ENCODE assay signal across 11 cellular contexts in genomic region chr19:35596366-35596999, GRCh38. TPM values are rescaled to one million over a fixed set of nuclear protein-coding genes. Genes with fewer than 3 reads are reported as not detected.
DNase-seq lines count a peak whose midpoint lies in the region; ATAC-seq and TF ChIP-seq lines count a peak whose summit lies in the region.
"Had no signal": no experiment of that assay in that cellular context is flagged by ENCODE, and none has a peak within 500 bp of the region (broad histone marks: within the 10 kb centered on the region; RNA-seq: fewer than 3 reads in every experiment).

No MANE protein-coding gene starts in this region.

- H3K4me1 Mint-ChIP-seq in activated CD4-positive, alpha-beta T cell treated with anti-CD3 and anti-CD28 coated beads, Interleukin-2, amount 10 ng/mL, durations not matched to agents 7 days and 5 days: peaks cover 10% of the 10 kb centered on the region
- H3K4me1 Mint-ChIP-seq in nephron progenitor cell: no peaks in the 10 kb centered on the region

- no peak for TF ChIP-seq CTCF in nephron progenitor cell (IDR thresholded peaks at IDR 0.05)

- H3K27ac Mint-ChIP-seq in activated CD4-positive, alpha-beta T cell treated with anti-CD3 and anti-CD28 coated beads, Interleukin-2, amount 10 ng/mL, durations not matched to agents 7 days and 5 days: no peak overlapping the region
- H3K27ac Mint-ChIP-seq in nephron progenitor cell: peak overlapping the region; percentile 14

- H3K27me3 ChIP-seq in H7 (ENCODE audit: control insufficient read depth, insufficient read depth, low read length) (peaks cover 4% of the 10 kb centered on the region), right cardiac atrium (ENCODE audit: control insufficient read depth, insufficient read depth) (no peaks in the 10 kb centered on the region)
- H3K27me3 ChIP-seq: BLaER1 treated with 17β-estradiol and CSF1 and Interleukin-3, amounts not matched to agents 10 nM and 100 nM had no signal

- H3K36me3 ChIP-seq in H7 (replicated peaks; ENCODE audit: control insufficient read depth, insufficient read depth, low read length): no peaks in the 10 kb centered on the region
- H3K36me3 ChIP-seq: BLaER1 treated with 17β-estradiol and CSF1 and Interleukin-3, amounts not matched to agents 10 nM and 100 nM had no signal

- ATAC-seq in SK-N-SH treated with all-trans-retinoic acid at 6 μM for 48 hours (peak; percentile 65), right cardiac atrium (no peak)
- ATAC-seq: Right ventricle myocardium inferior had no signal

- intact Hi-C loops in right cardiac atrium (cut with DNase I): no loop called here

- H3K4me1 ChIP-seq in right cardiac atrium (ENCODE audit: control insufficient read depth, insufficient read depth, low read length): no peaks in the 10 kb centered on the region

- H3K27ac ChIP-seq in right cardiac atrium (ENCODE audit: low read length): no peak overlapping the region
- H3K27ac ChIP-seq: BLaER1 treated with 17β-estradiol and CSF1 and Interleukin-3, amounts not matched to agents 10 nM and 100 nM had no signal

- H3K9me3 ChIP-seq in right cardiac atrium (ENCODE audit: control insufficient read depth, low read length): no peaks in the 10 kb centered on the region
- H3K9me3 ChIP-seq: BLaER1 treated with 17β-estradiol and CSF1 and Interleukin-3, amounts not matched to agents 10 nM and 100 nM had no signal

- CTCF ChIA-PET in activated CD4-positive, alpha-beta T cell treated with anti-CD3 and anti-CD28 coated beads, Interleukin-2, amount 10 ng/mL, durations not matched to agents 7 days and 5 days (lab: Charles Lee): interaction anchor here (0.6 to 2.7 kb wide), 6 partner anchors 9 to 784 kb away, joined by 3 to 12 read pairs (median 4); no protein-coding TSS in a partner anchor

- no peaks in the 10 kb centered on the region for H3K9me3 Mint-ChIP-seq in activated CD4-positive, alpha-beta T cell treated with anti-CD3 and anti-CD28 coated beads, Interleukin-2, amount 10 ng/mL, durations not matched to agents 7 days and 5 days
- no peaks in the 10 kb centered on the region for H3K9me3 Mint-ChIP-seq in nephron progenitor cell

- 58% methylated on average over 4 of the region's 4 CpGs for WGBS in right cardiac atrium

- H3K4me3 ChIP-seq in H7 (ENCODE audit: insufficient read depth, low read depth, low read length): no peak overlapping the region
- no peak overlapping the region for H3K4me3 ChIP-seq in right cardiac atrium (ENCODE audit: low read length)
- H3K4me3 ChIP-seq: BLaER1 treated with 17β-estradiol and CSF1 and Interleukin-3, amounts not matched to agents 10 nM and 100 nM had no signal

- peak; percentile 22 for DNase-seq in activated CD4-positive, alpha-beta T cell treated with anti-CD3 and anti-CD28 coated beads, Interleukin-2, amount 10 ng/mL, durations not matched to agents 7 days and 5 days
- DNase-seq in activated CD4-positive, alpha-beta T cell treated with anti-CD3 and anti-CD28 coated beads for 4 hours: no peak
- DNase-seq in H7 (peak; percentile 75), nephron progenitor cell (no peak), GOT3 (lab: John Stamatoyannopoulos, UW) (no peak), right cardiac atrium (no peak), NCI-H69 (lab: John Stamatoyannopoulos, UW) (no peak)

- peaks cover 4% of the 10 kb centered on the region for H3K27me3 Mint-ChIP-seq in activated CD4-positive, alpha-beta T cell treated with anti-CD3 and anti-CD28 coated beads, Interleukin-2, amount 10 ng/mL, durations not matched to agents 7 days and 5 days
- H3K27me3 Mint-ChIP-seq in nephron progenitor cell (ENCODE audit: low read depth, poor library complexity): peaks cover 39% of the 10 kb centered on the region

- H3K36me3 Mint-ChIP-seq in activated CD4-positive, alpha-beta T cell treated with anti-CD3 and anti-CD28 coated beads, Interleukin-2, amount 10 ng/mL, durations not matched to agents 7 days and 5 days (ENCODE audit: low read depth): no peaks in the 10 kb centered on the region
- no peaks in the 10 kb centered on the region for H3K36me3 Mint-ChIP-seq in nephron progenitor cell (ENCODE audit: low read depth)

- H3K4me3 Mint-ChIP-seq in activated CD4-positive, alpha-beta T cell treated with anti-CD3 and anti-CD28 coated beads, Interleukin-2, amount 10 ng/mL, durations not matched to agents 7 days and 5 days: no peak overlapping the region
- H3K4me3 Mint-ChIP-seq in nephron progenitor cell: no peak overlapping the region

- POLR2A ChIA-PET in activated CD4-positive, alpha-beta T cell treated with anti-CD3 and anti-CD28 coated beads, Interleukin-2, amount 10 ng/mL, durations not matched to agents 7 days and 5 days (lab: Charles Lee): no interaction called here

TF ChIP-seq in SK-N-SH treated with all-trans-retinoic acid at 6 μM for 48 hours, 23 proteins besides CTCF, POLR2A, EP300 and RAD21 (continues in another document):
- TF ChIP-seq TOX (CRISPR knock-in tag; IDR thresholded peaks at IDR 0.05; ENCODE audit: borderline replicate concordance) (no peak), CREB5 (CRISPR knock-in tag; IDR thresholded peaks at IDR 0.05; ENCODE audit: low read depth) (no peak), RARB (CRISPR knock-in tag; IDR thresholded peaks at IDR 0.05) (no peak), ZC3H10 (CRISPR knock-in tag; IDR thresholded peaks at IDR 0.05) (no peak), ZNF70 (CRISPR knock-in tag; IDR thresholded peaks at IDR 0.05) (no peak), BACH2 (CRISPR knock-in tag; IDR thresholded peaks at IDR 0.05; ENCODE audit: borderline replicate concordance) (no peak), ZNF565 (CRISPR knock-in tag; conservative IDR thresholded peaks at IDR 0.05; ENCODE audit: low read depth) (no peak), CSRNP3 (CRISPR knock-in tag; IDR thresholded peaks at IDR 0.05) (no peak)

RNA-seq across cellular contexts. Expression of gene PMIS2, which starts 10.5 kb away (rescaled TPM):
- not detected for total RNA-seq in activated CD4-positive, alpha-beta T cell treated with anti-CD3 and anti-CD28 coated beads, Interleukin-2, amount 10 ng/mL, durations not matched to agents 7 days and 5 days
- total RNA-seq in H7 (2014; rRNA removed; shearing (Covaris generic)): not detected in 2 replicates
- total RNA-seq in right cardiac atrium: not detected
- polyA plus RNA-seq in right cardiac atrium: not detected
- total RNA-seq: astrocyte, Right ventricle myocardium inferior had no signal

RNA-seq across cellular contexts. Expression of gene HAUS5, which starts 16.1 kb away (rescaled TPM):
- 10 to 100 TPM; 52.2 to 57.9 TPM for total RNA-seq in activated CD4-positive, alpha-beta T cell treated with anti-CD3 and anti-CD28 coated beads, Interleukin-2, amount 10 ng/mL, durations not matched to agents 7 days and 5 days
- total RNA-seq in H7 (2014; rRNA removed; shearing (Covaris generic)): 25.6 and 27.4 TPM in 2 replicates
- 1 to 10 TPM; 3.1 to 5.6 (median 4.8) TPM for total RNA-seq in right cardiac atrium
- polyA plus RNA-seq in right cardiac atrium: 4.5 TPM

RNA-seq across cellular contexts. Expression of gene RBM42, which starts 32.4 kb away (rescaled TPM):
- 100 to 1,000 TPM; 100 to 112 TPM for total RNA-seq in activated CD4-positive, alpha-beta T cell treated with anti-CD3 and anti-CD28 coated beads, Interleukin-2, amount 10 ng/mL, durations not matched to agents 7 days and 5 days
- total RNA-seq in H7 (2014; rRNA removed; shearing (Covaris generic)): 75.0 and 81.4 TPM in 2 replicates
- 10 to 100 TPM; 52.0 to 57.9 (median 54.2) TPM for total RNA-seq in right cardiac atrium
- 50.9 TPM for polyA plus RNA-seq in right cardiac atrium

RNA-seq across cellular contexts. Expression of gene ATP4A, which starts 33.0 kb away (rescaled TPM):
- total RNA-seq in activated CD4-positive, alpha-beta T cell treated with anti-CD3 and anti-CD28 coated beads, Interleukin-2, amount 10 ng/mL, durations not matched to agents 7 days and 5 days: not detected
- 0.21 TPM in 1 of 2 replicates, not detected in the other for total RNA-seq in H7 (2014; rRNA removed; shearing (Covaris generic))
- total RNA-seq in right cardiac atrium: not detected
- polyA plus RNA-seq in right cardiac atrium: not detected
- total RNA-seq: astrocyte, Right ventricle myocardium inferior had no signal

RNA-seq across cellular contexts. Expression of gene ETV2, which starts 45.1 kb away (rescaled TPM):
- total RNA-seq in activated CD4-positive, alpha-beta T cell treated with anti-CD3 and anti-CD28 coated beads, Interleukin-2, amount 10 ng/mL, durations not matched to agents 7 days and 5 days: 1 to 10 TPM in 1 of 2 experiments, under 1 TPM in 1; 0.84 to 1.9 TPM
- total RNA-seq in H7 (2014; rRNA removed; shearing (Covaris generic)): 0.35 and 0.81 TPM in 2 replicates
- total RNA-seq in right cardiac atrium: 1 to 10 TPM in 1 of 4 donors, under 1 TPM in 2, not detected in 1; 0.41 to 1.0 (median 0.59) TPM
- 0.77 TPM for polyA plus RNA-seq in right cardiac atrium

Comparison
In these comparisons a context has a peak if more than half of its experiments do, and no peak if none do; other contexts are left out.
1. DNase-seq: peak in activated CD4-positive, alpha-beta T cell treated with anti-CD3 and anti-CD28 coated beads, Interleukin-2, amount 10 ng/mL, durations not matched to agents 7 days and 5 days (single experiment) and H7 (single experiment); none in activated CD4-positive, alpha-beta T cell treated with anti-CD3 and anti-CD28 coated beads for 4 hours (0 of 2), nephron progenitor cell (single experiment), GOT3 (single experiment), right cardiac atrium (0 of 3) and NCI-H69 (single experiment).